ENCODE assay signal across 29 cellular contexts in genomic region chr22:39396156-39396796, GRCh38. TPM values are rescaled to one million over a fixed set of nuclear protein-coding genes. Genes with fewer than 3 reads are reported as not detected.
DNase-seq lines count a peak whose midpoint lies in the region; ATAC-seq and TF ChIP-seq lines count a peak whose summit lies in the region.
"Had no signal": no experiment of that assay in that cellular context is flagged by ENCODE, and none has a peak within 500 bp of the region (broad histone marks: within the 10 kb centered on the region; RNA-seq: fewer than 3 reads in every experiment).

No MANE protein-coding gene starts in this region.

- H3K27ac ChIP-seq in osteoblast (ENCODE audit: low read depth, low read length) = no peak overlapping the region
- H3K27ac ChIP-seq: colonic mucosa, neural progenitor cell, uterus had no signal

- no peaks in the 10 kb centered on the region for H3K27me3 ChIP-seq in osteoblast (ENCODE audit: insufficient read depth, low read length)
- H3K27me3 ChIP-seq: colonic mucosa, MG63, uterus had no signal

- no peaks in the 10 kb centered on the region for H3K9me3 ChIP-seq in osteoblast (ENCODE audit: low read depth, low read length)
- H3K9me3 ChIP-seq: colonic mucosa, MG63, uterus had no signal

- DNase-seq in ELR (ENCODE audit: low read depth) (peak; percentile 35), M059J (ENCODE audit: low read depth) (peak; percentile 6), cerebellar nuclear complex (lab: John Stamatoyannopoulos, UW) (peak; percentile 34 to 61), osteoblast (ENCODE audit: insufficient read length, low spot score, missing footprints) (peak; percentile 78), DMS53 treated with DMSO at 0.1 percent for 48 hours (lab: John Stamatoyannopoulos, UW; ENCODE audit: unreplicated experiment) (no peak)
- no peak for DNase-seq in activated naive CD4-positive, alpha-beta T cell treated with Interleukin-2 at 50 U/mL for 16 hours
- DNase-seq: ACHN; activated CD4-positive, alpha-beta memory T cell treated with anti-CD3 and anti-CD28 coated beads, Interleukin-2, amount 10 ng/mL, durations not matched to agents 7 days and 5 days; activated CD4-positive, alpha-beta T cell treated with anti-CD3 and anti-CD28 coated beads for 1 hour; activated CD8-positive, alpha-beta memory T cell treated with anti-CD3 and anti-CD28 coated beads, Interleukin-2, amount 50 U/mL, for 4 hours; activated naive CD4-positive, alpha-beta T cell treated with anti-CD3 and anti-CD28 coated beads for 36 hours; CD8-positive, alpha-beta memory T cell; colonic mucosa; DMS153; effector memory CD8-positive, alpha-beta T cell; erythroblast; GF-D8; KG1; MG63; NCI-H1105 treated with DMSO at 0.1 percent for 48 hours; NCI-H2029 treated with DMSO at 0.1 percent for 48 hours; NCI-H226; NCI-H526 treated with DMSO at 0.1 percent for 48 hours; SHP77 treated with DMSO at 0.1 percent for 48 hours; small intestine; uterus had no signal

- H3K79me2 ChIP-seq in osteoblast (ENCODE audit: insufficient read depth, low read length) = peaks cover 17% of the 10 kb centered on the region

- no peak overlapping the region for H3K4me3 ChIP-seq in osteoblast (ENCODE audit: insufficient read depth, low read length)
- H3K4me3 ChIP-seq: colonic mucosa, MG63, neural progenitor cell, uterus had no signal

- H2AFZ ChIP-seq in osteoblast (ENCODE audit: low read length) = no peak overlapping the region
- H2AFZ ChIP-seq: neural progenitor cell had no signal

- no peaks in the 10 kb centered on the region for H3K36me3 ChIP-seq in osteoblast (ENCODE audit: insufficient read depth, low read length)
- H3K36me3 ChIP-seq: colonic mucosa, MG63, neural progenitor cell, uterus had no signal

- TF ChIP-seq CTCF in osteoblast (IDR thresholded peaks at IDR 0.05; ENCODE audit: extremely low read depth, low read depth, low read length) = no peak

- H3K4me2 ChIP-seq in osteoblast (ENCODE audit: insufficient read depth, low read length) = no peak overlapping the region
- H3K4me2 ChIP-seq: neural progenitor cell had no signal

- H4K20me1 ChIP-seq in osteoblast (ENCODE audit: insufficient read depth, low read length) = no peaks in the 10 kb centered on the region

- peaks cover 6% of the 10 kb centered on the region for H3K4me1 ChIP-seq in osteoblast (ENCODE audit: insufficient read depth, low read length)
- H3K4me1 ChIP-seq: neural progenitor cell, uterus had no signal

- ATAC-seq in GM21723 (IDR thresholded peaks at IDR 0.05; ENCODE audit: unreplicated experiment) = no peak
- ATAC-seq: effector memory CD8-positive, alpha-beta T cell; left lobe of liver had no signal

RNA-seq across cellular contexts. Expression of gene TAB1, which starts 3.3 kb away (rescaled TPM):
- total RNA-seq in M059J (2014; rRNA removed; shearing (Covaris generic)) = 9.0 and 16.1 TPM in 2 replicates
- 12.7 TPM in 2 replicates for total RNA-seq in osteoblast

RNA-seq across cellular contexts. Expression of gene SYNGR1, which starts 46.5 kb away (rescaled TPM):
- total RNA-seq in M059J (2014; rRNA removed; shearing (Covaris generic)) = 13.6 and 14.9 TPM in 2 replicates
- total RNA-seq in osteoblast = 2.1 and 3.6 TPM in 2 replicates

Comparison
In these comparisons a context has a peak if more than half of its experiments do, and no peak if none do; other contexts are left out.
1. DNase-seq: peak in ELR (single experiment), M059J (single experiment), cerebellar nuclear complex (2 of 2) and osteoblast (single experiment); none in DMS53 treated with DMSO at 0.1 percent for 48 hours (single experiment) and activated naive CD4-positive, alpha-beta T cell treated with Interleukin-2 at 50 U/mL for 16 hours (single experiment).